In the genomic region with DNA sequence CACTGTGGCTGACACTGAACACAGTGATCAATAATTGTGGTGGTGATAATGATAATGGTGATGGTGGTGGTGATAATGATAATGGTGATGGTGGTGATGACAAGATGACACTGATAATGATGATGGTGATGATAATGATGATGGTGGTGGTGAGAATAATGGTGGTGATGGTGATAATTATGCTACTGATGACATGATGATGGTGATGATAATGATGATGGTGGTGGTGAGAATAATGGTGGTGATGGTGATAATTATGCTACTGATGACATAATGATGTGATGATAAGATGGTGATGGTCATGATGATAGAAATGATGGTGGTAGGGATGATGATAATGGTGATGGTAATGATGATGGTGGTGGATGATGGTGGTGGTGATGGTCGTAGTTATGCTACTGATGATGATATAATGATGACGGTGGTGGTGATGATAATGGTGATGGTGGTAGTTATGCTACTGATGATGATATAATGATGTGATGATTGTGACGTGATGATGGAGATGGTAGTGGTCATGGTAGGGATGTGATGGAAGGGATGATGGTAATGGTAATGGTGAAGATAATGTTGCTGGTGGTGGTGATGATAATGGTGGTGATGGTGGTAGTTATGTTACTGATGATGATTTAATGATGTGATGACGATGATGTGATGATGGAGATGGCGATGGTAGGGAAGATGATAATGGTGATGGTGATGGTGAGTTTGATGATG, we compare ENCODE assay signal across 27 cellular contexts.
"Had no signal": no experiment of that assay in that cellular context is flagged by ENCODE, and none has a peak within 500 bp of the region (broad histone marks: within the 10 kb centered on the region; RNA-seq: fewer than 3 reads in every experiment).

No MANE protein-coding gene starts in this region.

- H3K4me3 ChIP-seq: left lung, lower lobe of right lung, pancreas, prostate gland, sigmoid colon, spleen, suprapubic skin, thoracic aorta, tibial artery, upper lobe of right lung, uterus had no signal

- H3K27me3 ChIP-seq: left lung, pancreas, sigmoid colon, spleen, tibial artery, upper lobe of right lung, uterus had no signal

- H3K4me1 ChIP-seq: left lung, lower lobe of right lung, pancreas, prostate gland, sigmoid colon, spleen, suprapubic skin, tibial artery, upper lobe of right lung, uterus had no signal

- H3K9me3 ChIP-seq: left lung, lower lobe of right lung, pancreas, prostate gland, sigmoid colon, suprapubic skin, thoracic aorta, tibial artery, upper lobe of right lung, uterus had no signal

- H3K36me3 ChIP-seq: left lung, lower lobe of right lung, pancreas, prostate gland, sigmoid colon, spleen, suprapubic skin, thoracic aorta, tibial artery, upper lobe of right lung, uterus had no signal

- DNase-seq: immature natural killer cell; kidney; left colon; left lung; lower lobe of right lung; mammary epithelial cell; mesenchymal stem cell; naive thymus-derived CD8-positive, alpha-beta T cell; nucleus accumbens; pancreas; posterior cingulate gyrus; retina; right cardiac atrium; sigmoid colon; small intestine; spleen; stimulated activated CD4-positive, alpha-beta T cell treated with anti-CD3 and anti-CD28 coated beads, Interleukin-4, amount 100 ng/mL, for 24 hours; stimulated activated naive CD4-positive, alpha-beta T cell; tibial artery; trophoblast cell; upper lobe of right lung; uterus had no signal

- ATAC-seq: left colon; left lung; lower lobe of right lung; naive thymus-derived CD8-positive, alpha-beta T cell; pancreas; right cardiac atrium; stimulated activated effector memory CD8-positive, alpha-beta T cell treated with anti-CD3 and anti-CD28 coated beads, Interleukin-12 subunit alpha, Interleukin-12 subunit beta, amount 100 ng/mL, for 72 hours; upper lobe of right lung had no signal

- H3K27ac ChIP-seq: left lung, lower lobe of right lung, pancreas, prostate gland, sigmoid colon, spleen, suprapubic skin, thoracic aorta, tibial artery, upper lobe of right lung, uterus had no signal

- FAIRE-seq: islet of Langerhans, kidney, pancreas, small intestine had no signal
